Comparison of ENCODE assay signal across 8 cellular contexts in the genomic region with DNA sequence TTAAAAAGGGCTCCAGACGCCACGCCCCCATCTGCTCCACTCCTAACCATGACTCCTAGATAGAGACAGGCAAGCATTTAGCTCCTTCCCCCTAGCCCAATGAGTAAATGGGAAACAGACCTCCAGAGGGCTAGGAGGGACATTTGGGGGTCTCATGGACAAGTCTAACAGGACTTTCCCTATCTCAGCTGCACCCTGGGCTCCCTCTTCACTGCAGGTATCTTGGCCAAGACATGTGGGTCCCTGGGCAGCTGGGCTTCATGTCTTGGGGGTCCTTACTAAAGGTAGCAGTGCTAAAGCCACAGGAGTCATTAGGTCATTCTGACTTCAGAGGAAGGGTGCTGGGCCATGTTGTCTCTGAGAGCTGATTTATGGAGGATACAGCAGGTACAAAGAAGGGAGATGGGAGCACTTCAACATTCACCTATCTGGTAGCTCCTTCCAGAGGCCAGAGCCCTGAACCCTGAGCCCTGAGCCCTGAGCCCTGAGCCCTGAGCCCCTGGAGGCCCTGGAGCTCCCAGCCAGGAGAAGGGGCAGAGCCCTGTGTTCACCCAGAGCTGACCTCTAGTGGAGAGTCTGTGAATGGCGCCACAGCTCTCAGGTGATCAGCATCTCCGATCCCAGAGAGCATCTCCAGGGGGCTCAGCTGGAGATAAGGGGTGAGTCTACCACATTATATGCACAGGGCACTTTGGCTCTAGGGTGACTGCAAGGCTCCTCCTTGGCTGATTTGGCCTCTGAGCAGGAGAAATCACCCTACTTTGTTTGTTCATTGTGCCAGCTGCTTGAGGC. TPM values are rescaled to one million over a fixed set of nuclear protein-coding genes. Genes with fewer than 3 reads are reported as not detected.
A peak's percentile ranks its signal among the peaks of the same experiment; 100 is the strongest.
DNase-seq lines count a peak whose midpoint lies in the region; ATAC-seq and TF ChIP-seq lines count a peak whose summit lies in the region.

No MANE protein-coding gene starts in this region.

- H3K27ac ChIP-seq in right cardiac atrium (ENCODE audit: low read length) (no peak overlapping the region), ovary (no peak overlapping the region)

- H3K36me3 ChIP-seq in ovary = no peaks in the 10 kb centered on the region

- ATAC-seq in GM21576 (IDR thresholded peaks at IDR 0.05; ENCODE audit: unreplicated experiment) (peak; percentile 58), right cardiac atrium (peak in 1 of 2 donors; percentile 36)
- ATAC-seq in activated CD8-positive, alpha-beta T cell treated with anti-CD3 and anti-CD28 coated beads, Interleukin-2, amount 10 ng/mL, durations not matched to agents 7 days and 5 days = peak; percentile 75

- no peaks in the 10 kb centered on the region for H3K36me3 Mint-ChIP-seq in activated CD8-positive, alpha-beta T cell treated with anti-CD3 and anti-CD28 coated beads, Interleukin-2, amount 10 ng/mL, durations not matched to agents 7 days and 5 days (ENCODE audit: low read depth)

- CTCF ChIA-PET in activated CD8-positive, alpha-beta T cell treated with anti-CD3 and anti-CD28 coated beads, Interleukin-2, amount 10 ng/mL, durations not matched to agents 7 days and 5 days (lab: Charles Lee) = interaction anchor here (0.8 to 5.0 kb wide), 6 partner anchors 11 to 243 kb away, joined by 3 to 26 read pairs (median 4); partner anchors contain the start of gene EPHB1

- no peaks in the 10 kb centered on the region for H3K4me1 ChIP-seq in right cardiac atrium (ENCODE audit: control insufficient read depth, insufficient read depth, low read length)
- no peaks in the 10 kb centered on the region for H3K4me1 ChIP-seq in ovary (ENCODE audit: insufficient read depth)

- no peak for TF ChIP-seq EP300 in ovary (IDR thresholded peaks at IDR 0.05)

- H3K4me1 Mint-ChIP-seq in activated CD8-positive, alpha-beta T cell treated with anti-CD3 and anti-CD28 coated beads, Interleukin-2, amount 10 ng/mL, durations not matched to agents 7 days and 5 days (ENCODE audit: low read depth) = no peaks in the 10 kb centered on the region

- H3K9me3 Mint-ChIP-seq in activated CD8-positive, alpha-beta T cell treated with anti-CD3 and anti-CD28 coated beads, Interleukin-2, amount 10 ng/mL, durations not matched to agents 7 days and 5 days (ENCODE audit: insufficient read depth) = no peaks in the 10 kb centered on the region

- TF ChIP-seq POLR2A in ovary (IDR thresholded peaks at IDR 0.05) = no peak

- DNase-seq in NOMO-1 treated with DMSO at 0.1 percent for 48 hours (lab: John Stamatoyannopoulos, UW; ENCODE audit: unreplicated experiment) = peak; percentile 11
- DNase-seq in NOMO-1 treated with dmso at 0.1 percent for 144 hours (lab: John Stamatoyannopoulos, UW; ENCODE audit: unreplicated experiment) = no peak
- peak; percentile 43 for DNase-seq in KBM-7
- DNase-seq in activated CD8-positive, alpha-beta T cell treated with anti-CD3 and anti-CD28 coated beads, Interleukin-2, amount 10 ng/mL, durations not matched to agents 7 days and 5 days = peak; percentile 58
- DNase-seq in right cardiac atrium = peak in 2 of 3 donors; percentile 62 to 64
- DNase-seq in stimulated activated CD8-positive, alpha-beta memory T cell treated with anti-CD3 and anti-CD28 coated beads, Interleukin-2, amount 100 ng/mL, for 48 hours (ENCODE audit: low read depth in 2 of 2) = peak; percentile 18 to 22
- no peak for DNase-seq in ovary

- H3K4me3 ChIP-seq in right cardiac atrium (ENCODE audit: low read length) (no peak overlapping the region), ovary (no peak overlapping the region)

- no peak for TF ChIP-seq CTCF in ovary (IDR thresholded peaks at IDR 0.05)

- H3K27me3 ChIP-seq in right cardiac atrium (ENCODE audit: control insufficient read depth, insufficient read depth) (no peaks in the 10 kb centered on the region), ovary (no peaks in the 10 kb centered on the region)

- H3K27me3 Mint-ChIP-seq in activated CD8-positive, alpha-beta T cell treated with anti-CD3 and anti-CD28 coated beads, Interleukin-2, amount 10 ng/mL, durations not matched to agents 7 days and 5 days (ENCODE audit: low read depth) = peaks cover 8% of the 10 kb centered on the region

- intact Hi-C loops in right cardiac atrium (cut with DNase I) (loop anchor here in 1 of 4 donors (10.0 kb wide), 1 partner anchor 150 kb away; no protein-coding TSS in a partner anchor), ovary (cut with DNase I) (loop anchor here in 1 of 4 donors (10.0 kb wide), 1 partner anchor 150 kb away; no protein-coding TSS in a partner anchor)

- H3K9me3 ChIP-seq in right cardiac atrium (ENCODE audit: control insufficient read depth, low read length) (no peaks in the 10 kb centered on the region), ovary (no peaks in the 10 kb centered on the region)

- 50% methylated on average over 4 of the region's 4 CpGs for WGBS in right cardiac atrium
- WGBS in ovary, 3 donors = 43 to 47% (median 45%) methylated on average over 4 of the region's 4 CpGs

- no peak overlapping the region for H3K4me3 Mint-ChIP-seq in activated CD8-positive, alpha-beta T cell treated with anti-CD3 and anti-CD28 coated beads, Interleukin-2, amount 10 ng/mL, durations not matched to agents 7 days and 5 days

- POLR2A ChIA-PET in activated CD8-positive, alpha-beta T cell treated with anti-CD3 and anti-CD28 coated beads, Interleukin-2, amount 10 ng/mL, durations not matched to agents 7 days and 5 days (lab: Charles Lee) = no interaction called here

- in situ Hi-C loops in KBM-7 (cut with MboI; ENCODE audit: low pct_unique_long_range_greater_than_20kb, low sequenced_read_pairs) = no loop called here

- no peak overlapping the region for H3K27ac Mint-ChIP-seq in activated CD8-positive, alpha-beta T cell treated with anti-CD3 and anti-CD28 coated beads, Interleukin-2, amount 10 ng/mL, durations not matched to agents 7 days and 5 days

RNA-seq across cellular contexts. Expression of gene EPHB1, which starts 40.1 kb away (rescaled TPM):
- 1 to 10 TPM; 1.1 to 1.4 TPM for total RNA-seq in activated CD8-positive, alpha-beta T cell treated with anti-CD3 and anti-CD28 coated beads, Interleukin-2, amount 10 ng/mL, durations not matched to agents 7 days and 5 days
- 1 to 10 TPM in 3 of 4 donors, under 1 TPM in 1; 0.97 to 1.6 (median 1.3) TPM for total RNA-seq in right cardiac atrium
- polyA plus RNA-seq in right cardiac atrium = 0.23 TPM
- total RNA-seq in ovary = 1 to 10 TPM in 4 of 7 donors, under 1 TPM in 3; 0.58 to 2.1 (median 1.0) TPM
- polyA plus RNA-seq in ovary = 1 to 10 TPM in 1 of 2 donors, under 1 TPM in 1; 0.25 to 2.7 TPM

Comparison
In these comparisons a context has a peak if more than half of its experiments do, and no peak if none do; other contexts are left out.
1. DNase-seq: peak in NOMO-1 treated with DMSO at 0.1 percent for 48 hours (single experiment), KBM-7 (single experiment), activated CD8-positive, alpha-beta T cell treated with anti-CD3 and anti-CD28 coated beads, Interleukin-2, amount 10 ng/mL, durations not matched to agents 7 days and 5 days (single experiment), right cardiac atrium (2 of 3) and stimulated activated CD8-positive, alpha-beta memory T cell treated with anti-CD3 and anti-CD28 coated beads, Interleukin-2, amount 100 ng/mL, for 48 hours (2 of 2); none in NOMO-1 treated with dmso at 0.1 percent for 144 hours (single experiment) and ovary (0 of 5).